1 cellular context compared by ENCODE assay signal in the genomic region with DNA sequence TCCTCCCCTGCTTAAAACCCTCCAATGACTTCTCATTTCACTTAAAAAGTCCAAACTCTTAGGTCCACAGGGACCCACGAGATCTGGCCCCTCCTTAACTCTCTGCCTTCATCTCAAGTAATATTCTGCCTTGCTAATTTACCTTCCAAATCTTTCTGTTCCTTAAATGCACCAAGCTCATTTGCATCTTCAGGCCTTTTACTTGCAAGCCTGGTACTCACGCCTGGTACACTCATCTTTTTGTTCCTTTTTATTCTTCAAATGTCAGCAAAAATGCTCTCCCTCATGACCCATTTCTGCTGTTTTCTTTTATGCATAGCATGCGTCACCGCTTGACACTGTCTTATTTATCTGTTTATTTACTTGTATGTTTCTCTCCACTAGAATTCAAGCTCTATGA.
TF ChIP-seq lines count a peak whose summit lies in the region.

No MANE protein-coding gene starts in this region.

TF ChIP-seq in GM12878, 131 proteins besides CTCF, POLR2A, EP300 and RAD21:
- TF ChIP-seq SPI1 (IDR thresholded peaks at IDR 0.05; ENCODE audit: borderline replicate concordance, insufficient read depth, low read depth, low read length) (peak; percentile 26; the same call in 1 of the 2 replicates), BRCA1 (IDR thresholded peaks at IDR 0.05; ENCODE audit: low read depth, low read length) (no peak), ZBED1 (IDR thresholded peaks at IDR 0.05; ENCODE audit: borderline replicate concordance) (no peak), CEBPB (IDR thresholded peaks at IDR 0.05; ENCODE audit: borderline replicate concordance in 1 of 2, low read depth in 2 of 2, low read length in 2 of 2) (no peak), TAF1 (IDR thresholded peaks at IDR 0.05; ENCODE audit: borderline replicate concordance, low read depth, low read length) (no peak), FOXK2 (IDR thresholded peaks at IDR 0.05) (no peak), POU2F2 (IDR thresholded peaks at IDR 0.05; ENCODE audit: borderline replicate concordance, low read depth, low read length) (peak; percentile 77; the same call in 1 of the 3 replicates), NR2C1 (IDR thresholded peaks at IDR 0.05) (no peak), HDGF (IDR thresholded peaks at IDR 0.05) (no peak), EGR1 (IDR thresholded peaks at IDR 0.05; ENCODE audit: borderline replicate concordance in 1 of 2, low read depth in 2 of 2, low read length in 2 of 2) (no peak), KLF5 (IDR thresholded peaks at IDR 0.05; ENCODE audit: partially characterized antibody) (no peak)
- TF ChIP-seq, protein P1, sequence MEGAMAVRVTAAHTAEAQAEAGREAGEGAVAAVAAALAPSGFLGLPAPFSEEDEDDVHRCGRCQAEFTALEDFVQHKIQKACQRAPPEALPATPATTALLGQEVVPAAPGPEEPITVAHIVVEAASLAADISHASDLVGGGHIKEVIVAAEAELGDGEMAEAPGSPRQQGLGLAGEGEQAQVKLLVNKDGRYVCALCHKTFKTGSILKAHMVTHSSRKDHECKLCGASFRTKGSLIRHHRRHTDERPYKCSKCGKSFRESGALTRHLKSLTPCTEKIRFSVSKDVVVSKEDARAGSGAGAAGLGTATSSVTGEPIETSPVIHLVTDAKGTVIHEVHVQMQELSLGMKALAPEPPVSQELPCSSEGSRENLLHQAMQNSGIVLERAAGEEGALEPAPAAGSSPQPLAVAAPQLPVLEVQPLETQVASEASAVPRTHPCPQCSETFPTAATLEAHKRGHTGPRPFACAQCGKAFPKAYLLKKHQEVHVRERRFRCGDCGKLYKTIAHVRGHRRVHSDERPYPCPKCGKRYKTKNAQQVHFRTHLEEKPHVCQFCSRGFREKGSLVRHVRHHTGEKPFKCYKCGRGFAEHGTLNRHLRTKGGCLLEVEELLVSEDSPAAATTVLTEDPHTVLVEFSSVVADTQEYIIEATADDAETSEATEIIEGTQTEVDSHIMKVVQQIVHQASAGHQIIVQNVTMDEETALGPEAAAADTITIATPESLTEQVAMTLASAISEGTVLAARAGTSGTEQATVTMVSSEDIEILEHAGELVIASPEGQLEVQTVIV (IDR thresholded peaks at IDR 0.05; ENCODE audit: borderline replicate concordance, partially characterized antibody), result no peak
- TF ChIP-seq, protein P2, sequence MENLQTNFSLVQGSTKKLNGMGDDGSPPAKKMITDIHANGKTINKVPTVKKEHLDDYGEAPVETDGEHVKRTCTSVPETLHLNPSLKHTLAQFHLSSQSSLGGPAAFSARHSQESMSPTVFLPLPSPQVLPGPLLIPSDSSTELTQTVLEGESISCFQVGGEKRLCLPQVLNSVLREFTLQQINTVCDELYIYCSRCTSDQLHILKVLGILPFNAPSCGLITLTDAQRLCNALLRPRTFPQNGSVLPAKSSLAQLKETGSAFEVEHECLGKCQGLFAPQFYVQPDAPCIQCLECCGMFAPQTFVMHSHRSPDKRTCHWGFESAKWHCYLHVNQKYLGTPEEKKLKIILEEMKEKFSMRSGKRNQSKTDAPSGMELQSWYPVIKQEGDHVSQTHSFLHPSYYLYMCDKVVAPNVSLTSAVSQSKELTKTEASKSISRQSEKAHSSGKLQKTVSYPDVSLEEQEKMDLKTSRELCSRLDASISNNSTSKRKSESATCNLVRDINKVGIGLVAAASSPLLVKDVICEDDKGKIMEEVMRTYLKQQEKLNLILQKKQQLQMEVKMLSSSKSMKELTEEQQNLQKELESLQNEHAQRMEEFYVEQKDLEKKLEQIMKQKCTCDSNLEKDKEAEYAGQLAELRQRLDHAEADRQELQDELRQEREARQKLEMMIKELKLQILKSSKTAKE (IDR thresholded peaks at IDR 0.05; ENCODE audit: low read depth, poor library complexity, severe bottlenecking), result no peak
